13 cellular contexts compared by ENCODE assay signal in genomic region chr10:852386-852785, GRCh38.
DNase-seq lines count a peak whose midpoint lies in the region; ATAC-seq and TF ChIP-seq lines count a peak whose summit lies in the region.
"Had no signal": no experiment of that assay in that cellular context is flagged by ENCODE, and none has a peak within 500 bp of the region (broad histone marks: within the 10 kb centered on the region; RNA-seq: fewer than 3 reads in every experiment).

No MANE protein-coding gene starts in this region.

- peaks cover 2% of the 10 kb centered on the region for H3K9me3 Mint-ChIP-seq in activated B cell treated with CpG ODN at 0.5 μM for 24 hours
- H3K9me3 Mint-ChIP-seq in CD4-positive, alpha-beta T cell, result peaks cover 4% of the 10 kb centered on the region

- no peak overlapping the region for H3K27ac ChIP-seq in BLaER1
- no peak overlapping the region for H3K27ac ChIP-seq in CD4-positive, alpha-beta T cell (ENCODE audit: low read depth, low read length)
- H3K27ac ChIP-seq: adrenal gland had no signal

- ATAC-seq in GM18907 (IDR thresholded peaks at IDR 0.05; ENCODE audit: unreplicated experiment) (peak; percentile 27), HG02885 (IDR thresholded peaks at IDR 0.05; ENCODE audit: poor library complexity, unreplicated experiment) (peak; percentile 33), activated B cell treated with CpG ODN at 0.5 μM for 24 hours (ENCODE audit: low read depth) (no peak)
- no peak for ATAC-seq in CD4-positive, alpha-beta T cell (ENCODE audit: poor library complexity)
- ATAC-seq: GM23338 had no signal

- peaks cover 80% of the 10 kb centered on the region for H4K20me1 ChIP-seq in BLaER1

- peaks cover 25% of the 10 kb centered on the region for H3K4me1 ChIP-seq in BLaER1

- H3K4me3 ChIP-seq in BLaER1, result no peak overlapping the region
- H3K4me3 ChIP-seq: adrenal gland, GM23338 had no signal

- H3K27ac Mint-ChIP-seq in activated B cell treated with CpG ODN at 0.5 μM for 24 hours, result peak overlapping the region; percentile 73
- H3K27ac Mint-ChIP-seq in CD4-positive, alpha-beta T cell, result no peak overlapping the region
- H3K27ac Mint-ChIP-seq: GM23338 had no signal

- no peak for DNase-seq in activated B cell treated with CpG ODN at 0.5 μM for 24 hours
- DNase-seq in Ammon's horn (ENCODE audit: low spot score), result no peak
- no peak for DNase-seq in NCI-H187 (lab: John Stamatoyannopoulos, UW)
- DNase-seq in CD4-positive, alpha-beta T cell, result no peak
- no peak for DNase-seq in DMS153 treated with DMSO at 0.1 percent for 48 hours (lab: John Stamatoyannopoulos, UW; ENCODE audit: unreplicated experiment)
- DNase-seq: adrenal gland, hypothalamus, IMR-90, NCI-H2171 had no signal

- no peak for TF ChIP-seq CTCF in activated B cell treated with CpG ODN at 0.5 μM for 24 hours (IDR thresholded peaks at IDR 0.05)
- no peak for TF ChIP-seq CTCF in CD4-positive, alpha-beta T cell (IDR thresholded peaks at IDR 0.05)

- intact Hi-C loops in activated B cell treated with CpG ODN at 0.5 μM for 24 hours (cut with micrococcal nuclease), result loop anchor here (1.0 to 5.0 kb wide), 3 partner anchors 78 to 195 kb away; partner anchors contain the start of genes GTPBP4, IDI1 and LARP4B
- intact Hi-C loops in CD4-positive, alpha-beta T cell (cut with DNase I, micrococcal nuclease), result no loop called here

- CTCF ChIA-PET in activated B cell treated with CpG ODN at 0.5 μM for 24 hours (lab: Charles Lee), result no interaction called here
- CTCF ChIA-PET in CD4-positive, alpha-beta T cell (lab: Charles Lee), result no interaction called here

- peak overlapping the region; percentile 62 for H3K4me3 Mint-ChIP-seq in activated B cell treated with CpG ODN at 0.5 μM for 24 hours
- H3K4me3 Mint-ChIP-seq in CD4-positive, alpha-beta T cell, result no peak overlapping the region
- H3K4me3 Mint-ChIP-seq: GM23338 had no signal

- no peaks in the 10 kb centered on the region for H3K27me3 ChIP-seq in BLaER1
- H3K27me3 ChIP-seq in CD4-positive, alpha-beta T cell (ENCODE audit: control insufficient read depth, insufficient read depth, low read length), result no peaks in the 10 kb centered on the region
- H3K27me3 ChIP-seq: adrenal gland had no signal

- peaks cover 83% of the 10 kb centered on the region for H3K36me3 ChIP-seq in BLaER1
- H3K36me3 ChIP-seq: adrenal gland had no signal

- POLR2A ChIA-PET in activated B cell treated with CpG ODN at 0.5 μM for 24 hours (lab: Charles Lee), result no interaction called here
- POLR2A ChIA-PET in CD4-positive, alpha-beta T cell (lab: Charles Lee), result no interaction called here

- H3K27me3 Mint-ChIP-seq in activated B cell treated with CpG ODN at 0.5 μM for 24 hours, result no peaks in the 10 kb centered on the region
- H3K27me3 Mint-ChIP-seq in CD4-positive, alpha-beta T cell, result no peaks in the 10 kb centered on the region

- peaks cover 43% of the 10 kb centered on the region for H3K9me3 ChIP-seq in BLaER1
- peaks cover 6% of the 10 kb centered on the region for H3K9me3 ChIP-seq in CD4-positive, alpha-beta T cell (ENCODE audit: control insufficient read depth, low read length)
- H3K9me3 ChIP-seq: adrenal gland had no signal

- H3K4me1 Mint-ChIP-seq in activated B cell treated with CpG ODN at 0.5 μM for 24 hours, result peaks cover 70% of the 10 kb centered on the region
- peaks cover 54% of the 10 kb centered on the region for H3K4me1 Mint-ChIP-seq in CD4-positive, alpha-beta T cell (ENCODE audit: low read depth)

- H3K4me2 ChIP-seq in BLaER1, result peak overlapping the region; percentile 64
- H3K4me2 ChIP-seq: GM23338 had no signal

- H3K9ac ChIP-seq in BLaER1, result no peak overlapping the region

- peaks cover 77% of the 10 kb centered on the region for H3K36me3 Mint-ChIP-seq in activated B cell treated with CpG ODN at 0.5 μM for 24 hours (ENCODE audit: low read depth)
- peaks cover 96% of the 10 kb centered on the region for H3K36me3 Mint-ChIP-seq in CD4-positive, alpha-beta T cell (ENCODE audit: low read depth)

Comparison
In these comparisons a context has a peak if more than half of its experiments do, and no peak if none do; other contexts are left out.
1. ATAC-seq: peak in GM18907 (single experiment) and HG02885 (single experiment); none in activated B cell treated with CpG ODN at 0.5 μM for 24 hours (single experiment) and CD4-positive, alpha-beta T cell (single experiment).